ENCODE assay signal across 16 cellular contexts in the genomic region with DNA sequence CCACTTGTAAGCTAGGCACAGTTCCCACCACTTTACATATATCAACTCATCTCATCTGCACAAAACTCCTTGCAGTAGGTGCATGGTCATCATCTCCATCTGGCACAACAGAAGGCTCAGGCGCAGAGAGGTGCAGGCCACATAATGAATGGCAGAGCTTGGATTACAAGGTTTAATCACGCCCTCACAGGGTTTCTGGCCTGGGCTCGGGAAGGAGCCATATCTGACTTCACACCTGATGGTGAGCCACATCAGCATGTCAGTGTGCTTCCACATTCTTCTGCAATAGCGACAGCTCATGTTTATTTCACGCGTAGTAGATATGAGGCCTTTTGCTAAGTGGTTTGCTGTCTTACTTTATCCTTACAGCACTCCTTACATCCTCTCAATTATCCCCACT.
DNase-seq lines count a peak whose midpoint lies in the region; TF ChIP-seq lines count a peak whose summit lies in the region.
"Had no signal": no experiment of that assay in that cellular context is flagged by ENCODE, and none has a peak within 500 bp of the region (broad histone marks: within the 10 kb centered on the region; RNA-seq: fewer than 3 reads in every experiment).

No MANE protein-coding gene starts in this region.

- no peak overlapping the region for H3K56ac ChIP-seq in mesendoderm (ENCODE audit: low read length)

- H3K36me3 ChIP-seq in mesendoderm (ENCODE audit: control insufficient read depth, insufficient read depth, low read length) (no peaks in the 10 kb centered on the region), stomach (no peaks in the 10 kb centered on the region)
- H3K36me3 ChIP-seq: HAP-1 had no signal

- no peak overlapping the region for H3K27ac ChIP-seq in mesendoderm (ENCODE audit: low read depth, low read length)
- no peak overlapping the region for H3K27ac ChIP-seq in stomach

- no peaks in the 10 kb centered on the region for H3K79me2 ChIP-seq in mesendoderm (ENCODE audit: control insufficient read depth, insufficient read depth, low read length)

- H3K4me2 ChIP-seq in mesendoderm (ENCODE audit: low read length), result no peak overlapping the region

- no peak overlapping the region for H3K18ac ChIP-seq in mesendoderm (ENCODE audit: low read length)

- no peaks in the 10 kb centered on the region for H3K9me3 ChIP-seq in stomach
- H3K9me3 ChIP-seq: HAP-1 had no signal

- no peak for TF ChIP-seq POLR2A in stomach (IDR thresholded peaks at IDR 0.05)

- TF ChIP-seq EP300 in stomach (IDR thresholded peaks at IDR 0.05), result no peak

- H3K27me3 ChIP-seq in mesendoderm (ENCODE audit: insufficient read depth, low read length, poor library complexity) (no peaks in the 10 kb centered on the region), stomach (no peaks in the 10 kb centered on the region)

- no peak overlapping the region for H3K4ac ChIP-seq in mesendoderm (ENCODE audit: low read depth, low read length)

- H3K23ac ChIP-seq in mesendoderm (ENCODE audit: low read length), result no peak overlapping the region

- no peaks in the 10 kb centered on the region for H3K79me1 ChIP-seq in mesendoderm (ENCODE audit: low read length)

- H3K4me3 ChIP-seq in mesendoderm (ENCODE audit: low read length), result no peak overlapping the region
- H3K4me3 ChIP-seq in stomach, result no peak overlapping the region
- H3K4me3 ChIP-seq: HAP-1 had no signal

- no CpG with 5 or more reads among the region's 6 CpGs for WGBS in mesendoderm (ENCODE audit: extremely low coverage, insufficient coverage, low lambda C conversion rate)
- 71 to 79% (median 74%) methylated on average over 6 of the region's 6 CpGs for WGBS in stomach, 5 donors

- H3K4me1 ChIP-seq in mesendoderm (ENCODE audit: control insufficient read depth, low read depth, low read length) (peaks cover 3% of the 10 kb centered on the region), stomach (no peaks in the 10 kb centered on the region)
- H3K4me1 ChIP-seq: HAP-1 had no signal

- no peak overlapping the region for H4K8ac ChIP-seq in mesendoderm (ENCODE audit: low read depth, low read length)

- no peak overlapping the region for H4K5ac ChIP-seq in mesendoderm (ENCODE audit: low read length)

- DNase-seq in DMS 273 (lab: John Stamatoyannopoulos, UW; ENCODE audit: unreplicated experiment) (peak; percentile 99), NCI-H2171 (lab: John Stamatoyannopoulos, UW) (peak; percentile 61), NCI-H82 (lab: John Stamatoyannopoulos, UW) (peak; percentile 79), mesendoderm (peak; percentile 86), iPS-NIHi11 (ENCODE audit: low spot score) (no peak), occipital lobe (lab: John Stamatoyannopoulos, UW) (no peak), stomach (no peak)
- DNase-seq: ACHN; C1 segment of cervical spinal cord; Calu3; CD4-positive, alpha-beta T cell; DMS153; DMS79 treated with DMSO at 0.1 percent for 48 hours; EL; HFFc6 had no signal

- intact Hi-C loops in stomach (cut with DNase I; ENCODE audit: low total_unique reads), result no loop called here

- TF ChIP-seq CTCF in stomach (IDR thresholded peaks at IDR 0.05), result no peak

- H2AK5ac ChIP-seq in mesendoderm (ENCODE audit: low read length), result no peak overlapping the region

- no peak overlapping the region for H2BK15ac ChIP-seq in mesendoderm (replicated peaks; ENCODE audit: low read depth)

- H3K9ac ChIP-seq in mesendoderm (ENCODE audit: low read length), result no peak overlapping the region

- H2BK120ac ChIP-seq in mesendoderm (ENCODE audit: low read depth, low read length), result no peak overlapping the region

- no peak overlapping the region for H2BK5ac ChIP-seq in mesendoderm (ENCODE audit: low read length)

Comparison
In these comparisons a context has a peak if more than half of its experiments do, and no peak if none do; other contexts are left out.
1. DNase-seq: peak in DMS 273 (single experiment), NCI-H2171 (single experiment), NCI-H82 (single experiment) and mesendoderm (single experiment); none in iPS-NIHi11 (single experiment), occipital lobe (single experiment) and stomach (single experiment).